Comparison of ENCODE assay signal across 10 cellular contexts in genomic region chr22:30195245-30196140, GRCh38. TPM values are rescaled to one million over a fixed set of nuclear protein-coding genes. Genes with fewer than 3 reads are reported as not detected.
A peak's percentile ranks its signal among the peaks of the same experiment; 100 is the strongest.
DNase-seq lines count a peak whose midpoint lies in the region; FAIRE-seq and TF ChIP-seq lines count a peak whose summit lies in the region.
"Had no signal": no experiment of that assay in that cellular context is flagged by ENCODE, and none has a peak within 500 bp of the region (broad histone marks: within the 10 kb centered on the region; RNA-seq: fewer than 3 reads in every experiment).

No MANE protein-coding gene starts in this region.

- H3K27ac Mint-ChIP-seq in activated T-cell treated with anti-CD3 and anti-CD28 coated beads, Interleukin-2, amount 50 U/mL, for 24 hours, result peak overlapping the region; percentile 91
- peak overlapping the region; percentile 92 for H3K27ac Mint-ChIP-seq in activated T-helper 2 cell treated with anti-CD3 and anti-CD28 coated beads, Interferon-gamma antibody, Interleukin-2, Interleukin-4, amounts not matched to agents 10 μg/mL and 5 μg/mL and 100 μg/mL, durations not matched to agents 14 hours and 24 hours and 36 hours
- peak overlapping the region; percentile 95 for H3K27ac Mint-ChIP-seq in type B pancreatic cell
- H3K27ac Mint-ChIP-seq: IgD-negative memory B cell had no signal

- peak overlapping the region; percentile 29 for H3K4me3 Mint-ChIP-seq in activated T-cell treated with anti-CD3 and anti-CD28 coated beads, Interleukin-2, amount 50 U/mL, for 24 hours
- peak overlapping the region; percentile 17 for H3K4me3 Mint-ChIP-seq in activated T-helper 2 cell treated with anti-CD3 and anti-CD28 coated beads, Interferon-gamma antibody, Interleukin-2, Interleukin-4, amounts not matched to agents 10 μg/mL and 5 μg/mL and 100 μg/mL, durations not matched to agents 14 hours and 24 hours and 36 hours (ENCODE audit: low read depth)
- H3K4me3 Mint-ChIP-seq in type B pancreatic cell, result peak overlapping the region; percentile 77

- peak overlapping the region; percentile 19 to 80 for H3K27ac ChIP-seq in kidney (ENCODE audit: low read depth in 2 of 2, low read length in 2 of 2)
- H3K27ac ChIP-seq: cardiac muscle cell had no signal

- no peak for TF ChIP-seq CTCF in kidney (IDR thresholded peaks at IDR 0.05; ENCODE audit: borderline replicate concordance, extremely low read depth, insufficient read depth)
- TF ChIP-seq CTCF in type B pancreatic cell (conservative IDR thresholded peaks at IDR 0.05), result no peak

- no peaks in the 10 kb centered on the region for H3K9me3 ChIP-seq in kidney (ENCODE audit: control insufficient read depth in 1 of 2, low read length in 2 of 2)

- peak overlapping the region in 1 of 2 donors; percentile 17 for H3K9ac ChIP-seq in kidney (ENCODE audit: low read length in 2 of 2)

- no peaks in the 10 kb centered on the region for H3K27me3 Mint-ChIP-seq in activated T-cell treated with anti-CD3 and anti-CD28 coated beads, Interleukin-2, amount 50 U/mL, for 24 hours
- no peaks in the 10 kb centered on the region for H3K27me3 Mint-ChIP-seq in activated T-helper 2 cell treated with anti-CD3 and anti-CD28 coated beads, Interferon-gamma antibody, Interleukin-2, Interleukin-4, amounts not matched to agents 10 μg/mL and 5 μg/mL and 100 μg/mL, durations not matched to agents 14 hours and 24 hours and 36 hours (ENCODE audit: low read depth)
- peaks cover 12% of the 10 kb centered on the region for H3K27me3 Mint-ChIP-seq in type B pancreatic cell
- H3K27me3 Mint-ChIP-seq: IgD-negative memory B cell had no signal

- no peak for DNase-seq in activated T-cell treated with anti-CD3 and anti-CD28 coated beads, Interleukin-2, amount 50 U/mL, for 24 hours
- DNase-seq in activated T-cell treated with anti-CD3 and anti-CD28 coated beads for 4 hours (no peak), kidney (no peak), type B pancreatic cell (ENCODE audit: extremely low spot score, unreplicated experiment) (no peak), H54 (ENCODE audit: insufficient read length, low spot score) (no peak), NCI-H2227 treated with DMSO at 0.1 percent for 48 hours (lab: John Stamatoyannopoulos, UW) (no peak)
- no peak for DNase-seq in activated T-helper 2 cell treated with anti-CD3 and anti-CD28 coated beads, Interferon-gamma antibody, Interleukin-2, Interleukin-4, amounts not matched to agents 10 μg/mL and 5 μg/mL and 100 μg/mL, durations not matched to agents 14 hours and 24 hours and 36 hours (ENCODE audit: low spot score)
- DNase-seq in stimulated activated naive CD4-positive, alpha-beta T cell treated with Interleukin-2 at 50 U/mL for 16 hours (lab: John Stamatoyannopoulos, UW), result no peak

- H3K4me1 Mint-ChIP-seq in activated T-cell treated with anti-CD3 and anti-CD28 coated beads, Interleukin-2, amount 50 U/mL, for 24 hours (ENCODE audit: low read depth), result peaks cover 72% of the 10 kb centered on the region
- H3K4me1 Mint-ChIP-seq in activated T-helper 2 cell treated with anti-CD3 and anti-CD28 coated beads, Interferon-gamma antibody, Interleukin-2, Interleukin-4, amounts not matched to agents 10 μg/mL and 5 μg/mL and 100 μg/mL, durations not matched to agents 14 hours and 24 hours and 36 hours (ENCODE audit: low read depth), result peaks cover 81% of the 10 kb centered on the region
- H3K4me1 Mint-ChIP-seq in type B pancreatic cell (ENCODE audit: unreplicated experiment), result peaks cover 36% of the 10 kb centered on the region

- FAIRE-seq in kidney (lab: Jason Lieb, UNC), result no peak
- no peak for FAIRE-seq in H54 (lab: Jason Lieb, UNC)

- intact Hi-C loops in activated T-helper 2 cell treated with anti-CD3 and anti-CD28 coated beads, Interferon-gamma antibody, Interleukin-2, Interleukin-4, amounts not matched to agents 10 μg/mL and 5 μg/mL and 100 μg/mL, durations not matched to agents 14 hours and 24 hours and 36 hours (cut with micrococcal nuclease), result loop anchor here (2.0 to 5.0 kb wide), 2 partner anchors 19 to 38 kb away; no protein-coding TSS in a partner anchor
- intact Hi-C loops in kidney (cut with DNase I), result no loop called here

- no peaks in the 10 kb centered on the region for H3K36me3 ChIP-seq in kidney (ENCODE audit: control insufficient read depth in 1 of 2, insufficient read depth in 2 of 2, low read length in 2 of 2)
- H3K36me3 ChIP-seq: cardiac muscle cell had no signal

- no peaks in the 10 kb centered on the region for H3K9me3 Mint-ChIP-seq in activated T-cell treated with anti-CD3 and anti-CD28 coated beads, Interleukin-2, amount 50 U/mL, for 24 hours
- H3K9me3 Mint-ChIP-seq in activated T-helper 2 cell treated with anti-CD3 and anti-CD28 coated beads, Interferon-gamma antibody, Interleukin-2, Interleukin-4, amounts not matched to agents 10 μg/mL and 5 μg/mL and 100 μg/mL, durations not matched to agents 14 hours and 24 hours and 36 hours, result peaks cover 16% of the 10 kb centered on the region
- peaks cover 5% of the 10 kb centered on the region for H3K9me3 Mint-ChIP-seq in type B pancreatic cell
- H3K9me3 Mint-ChIP-seq: IgD-negative memory B cell had no signal

- peaks cover 0 to 10% of the 10 kb centered on the region in 2 donors for H3K4me1 ChIP-seq in kidney (ENCODE audit: control insufficient read depth in 1 of 2, insufficient read depth in 1 of 2, low read depth in 1 of 2, low read length in 2 of 2)

- no peak for TF ChIP-seq POLR2A in H54 (IDR thresholded peaks at IDR 0.05; ENCODE audit: low read depth, low read length)

- H3K4me3 ChIP-seq in kidney (ENCODE audit: low read length in 2 of 2), result no peak overlapping the region
- H3K4me3 ChIP-seq: cardiac muscle cell had no signal

- no peaks in the 10 kb centered on the region for H3K36me3 Mint-ChIP-seq in activated T-cell treated with anti-CD3 and anti-CD28 coated beads, Interleukin-2, amount 50 U/mL, for 24 hours (ENCODE audit: low read depth)
- peaks cover 41% of the 10 kb centered on the region for H3K36me3 Mint-ChIP-seq in activated T-helper 2 cell treated with anti-CD3 and anti-CD28 coated beads, Interferon-gamma antibody, Interleukin-2, Interleukin-4, amounts not matched to agents 10 μg/mL and 5 μg/mL and 100 μg/mL, durations not matched to agents 14 hours and 24 hours and 36 hours (ENCODE audit: low read depth)
- H3K36me3 Mint-ChIP-seq in type B pancreatic cell, result no peaks in the 10 kb centered on the region
- H3K36me3 Mint-ChIP-seq: IgD-negative memory B cell had no signal

RNA-seq across cellular contexts. Expression of gene LIF, which starts 51.1 kb away (rescaled TPM):
- 919 and 932 TPM in 2 replicates for total RNA-seq in activated T-helper 2 cell treated with anti-CD3 and anti-CD28 coated beads, Interferon-gamma antibody, Interleukin-2, Interleukin-4, amounts not matched to agents 10 μg/mL and 5 μg/mL and 100 μg/mL, durations not matched to agents 14 hours and 24 hours and 36 hours
- total RNA-seq in kidney (10.7 TPM), type B pancreatic cell (ENCODE audit: low replicate concordance) (3.8 and 9.8 TPM in 2 replicates)
- polyA plus RNA-seq in kidney (ENCODE audit: insufficient read depth, low read depth, low replicate concordance), result 0.67 TPM
- polyA plus RNA-seq: IgD-negative memory B cell had no signal

Comparison
In these comparisons a context has a peak if more than half of its experiments do, and no peak if none do; other contexts are left out.
1. H3K4me3 Mint-ChIP-seq: peak in every context shown above with its lines; median percentile 77 in type B pancreatic cell; 29 in activated T-cell treated with anti-CD3 and anti-CD28 coated beads, Interleukin-2, amount 50 U/mL, for 24 hours; 17 in activated T-helper 2 cell treated with anti-CD3 and anti-CD28 coated beads, Interferon-gamma antibody, Interleukin-2, Interleukin-4, amounts not matched to agents 10 μg/mL and 5 μg/mL and 100 μg/mL, durations not matched to agents 14 hours and 24 hours and 36 hours.
2. RNA of gene LIF, which starts 51.1 kb away (total RNA-seq): 919 to 932 TPM in activated T-helper 2 cell treated with anti-CD3 and anti-CD28 coated beads, Interferon-gamma antibody, Interleukin-2, Interleukin-4, amounts not matched to agents 10 μg/mL and 5 μg/mL and 100 μg/mL, durations not matched to agents 14 hours and 24 hours and 36 hours; 10.7 TPM in kidney (single experiment) and 3.8 to 9.8 TPM in type B pancreatic cell; every median in the first group is over 10 times any median in the second.
3. Peak in every context shown above with its lines, with median percentiles within 50 percentile points of each other: H3K27ac Mint-ChIP-seq.